In genomic region chr19:58555369-58555885, GRCh38 we compare ENCODE assay signal across 8 cellular contexts. TPM values are rescaled to one million over a fixed set of nuclear protein-coding genes. Genes with fewer than 3 reads are reported as not detected.
DNase-seq lines count a peak whose midpoint lies in the region; ATAC-seq, FAIRE-seq and TF ChIP-seq lines count a peak whose summit lies in the region.

No MANE protein-coding gene starts in this region.

- H3K27me3 Mint-ChIP-seq in activated CD4-positive, alpha-beta T cell treated with anti-CD3 and anti-CD28 coated beads, Interleukin-2, amount 10 ng/mL, durations not matched to agents 7 days and 5 days, result no peaks in the 10 kb centered on the region
- H3K27me3 Mint-ChIP-seq in astrocyte (ENCODE audit: low read depth, unreplicated experiment), result no peaks in the 10 kb centered on the region

- H4K20me1 ChIP-seq in astrocyte (ENCODE audit: insufficient read depth, low read length), result peaks cover 35% of the 10 kb centered on the region

- H3K27me3 ChIP-seq in astrocyte (ENCODE audit: insufficient read depth, low read length), result no peaks in the 10 kb centered on the region
- H3K27me3 ChIP-seq in liver (ENCODE audit: control insufficient read depth in 4 of 4, insufficient read depth in 4 of 4, low read length in 3 of 4), result no peaks in the 10 kb centered on the region
- H3K27me3 ChIP-seq in thoracic aorta (replicated peaks; ENCODE audit: insufficient read depth), result no peaks in the 10 kb centered on the region

- TF ChIP-seq RAD21 in liver (IDR thresholded peaks at IDR 0.05), result no peak

- no peaks in the 10 kb centered on the region for H3K9me3 ChIP-seq in astrocyte (ENCODE audit: insufficient read depth, low read depth, low read length)
- no peaks in the 10 kb centered on the region for H3K9me3 ChIP-seq in liver (ENCODE audit: control insufficient read depth in 4 of 4, low read length in 3 of 4)
- H3K9me3 ChIP-seq in thoracic aorta, result no peaks in the 10 kb centered on the region

- DNase-seq in activated CD4-positive, alpha-beta T cell treated with anti-CD3 and anti-CD28 coated beads, Interleukin-2, amount 10 ng/mL, durations not matched to agents 7 days and 5 days, result no peak
- DNase-seq in activated CD4-positive, alpha-beta T cell treated with anti-CD3 and anti-CD28 coated beads, Interleukin-2, amount 50 U/mL, for 4 hours, result no peak
- DNase-seq in astrocyte (ENCODE audit: low read depth) (no peak), thoracic aorta (ENCODE audit: low spot score) (no peak), midbrain (lab: John Stamatoyannopoulos, UW) (no peak), NCI-H82 treated with DMSO at 0.1 percent for 48 hours (lab: John Stamatoyannopoulos, UW; ENCODE audit: unreplicated experiment) (no peak)

- ATAC-seq in thoracic aorta (ENCODE audit: insufficient number of reproducible peaks, low FRiP score, low read depth) (no peak), HG03095 (IDR thresholded peaks at IDR 0.05; ENCODE audit: unreplicated experiment) (no peak)

- POLR2A ChIA-PET in activated CD4-positive, alpha-beta T cell treated with anti-CD3 and anti-CD28 coated beads, Interleukin-2, amount 10 ng/mL, durations not matched to agents 7 days and 5 days (lab: Charles Lee), result interaction anchor here (1.0 to 2.3 kb wide), 3 partner anchors 11 to 129 kb away, joined by 3 to 9 read pairs (median 6); partner anchors contain the start of genes TRIM28 and ZBTB45

- no peak for FAIRE-seq in astrocyte (lab: Jason Lieb, UNC)

- WGBS in liver, result 57% methylated on average over 4 of the region's 4 CpGs

- CTCF ChIA-PET in activated CD4-positive, alpha-beta T cell treated with anti-CD3 and anti-CD28 coated beads, Interleukin-2, amount 10 ng/mL, durations not matched to agents 7 days and 5 days (lab: Charles Lee), result interaction anchor here (1.0 to 3.3 kb wide), 6 partner anchors 11 to 336 kb away, joined by 3 to 25 read pairs (median 4); partner anchors contain the start of genes MZF1, TRIM28 and ZBTB45

- H3K4me3 Mint-ChIP-seq in activated CD4-positive, alpha-beta T cell treated with anti-CD3 and anti-CD28 coated beads, Interleukin-2, amount 10 ng/mL, durations not matched to agents 7 days and 5 days, result peak overlapping the region; percentile 90
- peak overlapping the region; percentile 97 for H3K4me3 Mint-ChIP-seq in astrocyte (ENCODE audit: unreplicated experiment)

- peaks cover 58% of the 10 kb centered on the region for H3K36me3 Mint-ChIP-seq in activated CD4-positive, alpha-beta T cell treated with anti-CD3 and anti-CD28 coated beads, Interleukin-2, amount 10 ng/mL, durations not matched to agents 7 days and 5 days (ENCODE audit: low read depth)
- H3K36me3 Mint-ChIP-seq in astrocyte (ENCODE audit: low read depth, unreplicated experiment), result peaks cover 21% of the 10 kb centered on the region

- peak overlapping the region; percentile 89 for H3K9ac ChIP-seq in astrocyte (ENCODE audit: low read length)
- peak overlapping the region; percentile 12 to 48 for H3K9ac ChIP-seq in liver (ENCODE audit: low read depth in 1 of 2, low read length in 2 of 2)

- peaks cover 28% of the 10 kb centered on the region for H3K36me3 ChIP-seq in astrocyte (ENCODE audit: insufficient read depth, low read length)
- H3K36me3 ChIP-seq in liver (ENCODE audit: control insufficient read depth in 4 of 4, insufficient read depth in 3 of 4, low read depth in 1 of 4, low read length in 3 of 4), result peaks cover 3 to 30% (median 24%) of the 10 kb centered on the region in 4 donors
- H3K36me3 ChIP-seq in thoracic aorta, result peaks cover 32% of the 10 kb centered on the region

- peak overlapping the region; percentile 94 for H3K27ac Mint-ChIP-seq in activated CD4-positive, alpha-beta T cell treated with anti-CD3 and anti-CD28 coated beads, Interleukin-2, amount 10 ng/mL, durations not matched to agents 7 days and 5 days
- peak overlapping the region; percentile 98 for H3K27ac Mint-ChIP-seq in astrocyte (ENCODE audit: unreplicated experiment)

- peaks cover 55% of the 10 kb centered on the region for H3K79me2 ChIP-seq in astrocyte (ENCODE audit: insufficient read depth, low read length)

- H3K4me3 ChIP-seq in astrocyte (ENCODE audit: insufficient read depth, low read depth, low read length) (peak overlapping the region; percentile 66), liver (ENCODE audit: low read depth in 1 of 3, low read length in 3 of 3) (peak overlapping the region; percentile 28 to 62 (median 35)), thoracic aorta (peak overlapping the region; percentile 84)

- H3K4me2 ChIP-seq in astrocyte (ENCODE audit: low read length), result peak overlapping the region; percentile 92

- H3K9me3 Mint-ChIP-seq in activated CD4-positive, alpha-beta T cell treated with anti-CD3 and anti-CD28 coated beads, Interleukin-2, amount 10 ng/mL, durations not matched to agents 7 days and 5 days, result no peaks in the 10 kb centered on the region
- no peaks in the 10 kb centered on the region for H3K9me3 Mint-ChIP-seq in astrocyte (ENCODE audit: unreplicated experiment)

- no peak for TF ChIP-seq CTCF in astrocyte (IDR thresholded peaks at IDR 0.05; ENCODE audit: insufficient read depth, low read depth, low read length)
- TF ChIP-seq CTCF in liver (IDR thresholded peaks at IDR 0.05; ENCODE audit: low read depth, low read length, missing input control), result no peak
- no peak for TF ChIP-seq CTCF in thoracic aorta (IDR thresholded peaks at IDR 0.05)

- peaks cover 32% of the 10 kb centered on the region for H3K4me1 ChIP-seq in astrocyte (ENCODE audit: insufficient read depth, low read length)
- peaks cover 13 to 46% (median 41%) of the 10 kb centered on the region in 4 donors for H3K4me1 ChIP-seq in liver (ENCODE audit: control insufficient read depth in 4 of 4, insufficient read depth in 4 of 4, low read length in 3 of 4)
- H3K4me1 ChIP-seq in thoracic aorta (ENCODE audit: control insufficient read depth in 1 of 2, low read depth in 2 of 2), result peaks cover 29 to 49% of the 10 kb centered on the region in 2 donors

- peak overlapping the region; percentile 62 for H2AFZ ChIP-seq in astrocyte (ENCODE audit: low read depth, low read length)

- H3K27ac ChIP-seq in astrocyte (ENCODE audit: low read depth, low read length) (peak overlapping the region; percentile 78), liver (ENCODE audit: low read depth in 1 of 2, low read length in 2 of 2) (peak overlapping the region; percentile 71 to 92), thoracic aorta (peak overlapping the region; percentile 80 to 91)

- peaks cover 58% of the 10 kb centered on the region for H3K4me1 Mint-ChIP-seq in activated CD4-positive, alpha-beta T cell treated with anti-CD3 and anti-CD28 coated beads, Interleukin-2, amount 10 ng/mL, durations not matched to agents 7 days and 5 days
- H3K4me1 Mint-ChIP-seq in astrocyte (ENCODE audit: low read depth, unreplicated experiment), result peaks cover 30% of the 10 kb centered on the region

TF ChIP-seq in liver, 16 proteins besides CTCF, POLR2A, EP300 and RAD21 (continues in another document):
- TF ChIP-seq SP1 (IDR thresholded peaks at IDR 0.05) (no peak), HNF4A (conservative IDR thresholded peaks at IDR 0.05) (no peak), EGR1 (IDR thresholded peaks at IDR 0.05; ENCODE audit: low read depth in 2 of 2) (no peak), FOXA2 (IDR thresholded peaks at IDR 0.05) (no peak), RXRA (IDR thresholded peaks at IDR 0.05) (no peak), JUND (IDR thresholded peaks at IDR 0.05) (no peak), NR2F2 (IDR thresholded peaks at IDR 0.05) (no peak)
- TF ChIP-seq, protein P1, sequence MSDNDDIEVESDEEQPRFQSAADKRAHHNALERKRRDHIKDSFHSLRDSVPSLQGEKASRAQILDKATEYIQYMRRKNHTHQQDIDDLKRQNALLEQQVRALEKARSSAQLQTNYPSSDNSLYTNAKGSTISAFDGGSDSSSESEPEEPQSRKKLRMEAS (IDR thresholded peaks at IDR 0.05), result no peak

RNA-seq across cellular contexts. Expression of gene CHMP2A, which starts 0.5 kb away (rescaled TPM):
- 100 to 1,000 TPM; 128 to 137 TPM for total RNA-seq in activated CD4-positive, alpha-beta T cell treated with anti-CD3 and anti-CD28 coated beads, Interleukin-2, amount 10 ng/mL, durations not matched to agents 7 days and 5 days
- 71.3 and 80.0 TPM in 2 replicates for total RNA-seq in astrocyte
- total RNA-seq in liver, result 10 to 100 TPM; 58.0 to 69.5 TPM
- 100 to 1,000 TPM in 1 of 2 donors, 10 to 100 TPM in 1; 97.1 to 107 TPM for polyA plus RNA-seq in liver
- 10 to 100 TPM; 90.3 to 98.8 TPM for total RNA-seq in thoracic aorta

RNA-seq across cellular contexts. Expression of gene UBE2M, which starts 3.0 kb away (rescaled TPM):
- total RNA-seq in activated CD4-positive, alpha-beta T cell treated with anti-CD3 and anti-CD28 coated beads, Interleukin-2, amount 10 ng/mL, durations not matched to agents 7 days and 5 days, result 10 to 100 TPM; 82.8 to 96.0 TPM
- 106 and 113 TPM in 2 replicates for total RNA-seq in astrocyte
- 10 to 100 TPM; 12.1 to 30.7 TPM for total RNA-seq in liver
- polyA plus RNA-seq in liver, result 10 to 100 TPM in 1 of 2 donors, 1 to 10 TPM in 1; 7.6 to 23.4 TPM
- total RNA-seq in thoracic aorta, result 10 to 100 TPM; 17.1 to 18.9 TPM

RNA-seq across cellular contexts. Expression of gene TRIM28, which starts 11.6 kb away (rescaled TPM):
- total RNA-seq in activated CD4-positive, alpha-beta T cell treated with anti-CD3 and anti-CD28 coated beads, Interleukin-2, amount 10 ng/mL, durations not matched to agents 7 days and 5 days, result 100 to 1,000 TPM; 457 to 560 TPM
- total RNA-seq in astrocyte (339 and 351 TPM in 2 replicates), liver (100 to 1,000 TPM in 1 of 2 donors, 10 to 100 TPM in 1; 80.5 to 157 TPM), thoracic aorta (100 to 1,000 TPM; 192 to 204 TPM)
- polyA plus RNA-seq in liver, result 10 to 100 TPM; 47.1 to 88.0 TPM

RNA-seq across cellular contexts. Expression of gene MZF1, which starts 17.7 kb away (rescaled TPM):
- 10 to 100 TPM; 28.6 to 33.1 TPM for total RNA-seq in activated CD4-positive, alpha-beta T cell treated with anti-CD3 and anti-CD28 coated beads, Interleukin-2, amount 10 ng/mL, durations not matched to agents 7 days and 5 days
- total RNA-seq in astrocyte (14.7 and 17.4 TPM in 2 replicates), liver (10 to 100 TPM in 1 of 2 donors, 1 to 10 TPM in 1; 9.3 to 21.1 TPM), thoracic aorta (10 to 100 TPM; 44.9 to 46.8 TPM)
- 1 to 10 TPM; 4.9 to 8.2 TPM for polyA plus RNA-seq in liver

RNA-seq across cellular contexts. Expression of gene ZBTB45, which starts 35.8 kb away (rescaled TPM):
- total RNA-seq in activated CD4-positive, alpha-beta T cell treated with anti-CD3 and anti-CD28 coated beads, Interleukin-2, amount 10 ng/mL, durations not matched to agents 7 days and 5 days, result 10 to 100 TPM; 17.9 to 19.9 TPM
- total RNA-seq in astrocyte (16.2 and 16.3 TPM in 2 replicates), liver (1 to 10 TPM; 2.1 to 3.2 TPM), thoracic aorta (10 to 100 TPM; 10.4 to 10.9 TPM)
- polyA plus RNA-seq in liver, result 1 to 10 TPM; 2.2 to 4.0 TPM
